Comparison of ENCODE assay signal across 8 cellular contexts in genomic region chr12:46523863-46524770, GRCh38.
A peak's percentile ranks its signal among the peaks of the same experiment; 100 is the strongest.
DNase-seq lines count a peak whose midpoint lies in the region; ATAC-seq and TF ChIP-seq lines count a peak whose summit lies in the region.

No MANE protein-coding gene starts in this region.

- no peak overlapping the region for H3K9ac ChIP-seq in muscle layer of colon (ENCODE audit: low read length)

- H3K36me3 ChIP-seq in muscle layer of colon (ENCODE audit: insufficient read depth, low read length) = no peaks in the 10 kb centered on the region

- no peak overlapping the region for H3K4me3 ChIP-seq in astrocyte of the cerebellum (ENCODE audit: low read depth, low read length)
- no peak overlapping the region for H3K4me3 ChIP-seq in muscle layer of colon (ENCODE audit: low read depth in 1 of 2, low read length in 2 of 2)

- no peak for ATAC-seq in HG02885 (IDR thresholded peaks at IDR 0.05; ENCODE audit: poor library complexity, unreplicated experiment)

- H3K27me3 ChIP-seq in muscle layer of colon (ENCODE audit: control insufficient read depth in 1 of 2, insufficient read depth in 2 of 2, low read length in 2 of 2) = no peaks in the 10 kb centered on the region

- H3K27ac ChIP-seq in muscle layer of colon (ENCODE audit: low read depth, low read length) = peak overlapping the region; percentile 31

- H3K9me3 ChIP-seq in muscle layer of colon (ENCODE audit: low read length) = no peaks in the 10 kb centered on the region

- peak; percentile 80 for DNase-seq in Caki2 (ENCODE audit: low read depth)
- peak; percentile 80 for DNase-seq in RPMI8226
- DNase-seq in astrocyte of the cerebellum (ENCODE audit: low read depth) = peak; percentile 28
- no peak for DNase-seq in KBM-7
- no peak for DNase-seq in mucosa of gallbladder (ENCODE audit: low spot score)
- no peak for DNase-seq in NCI-H187 (lab: John Stamatoyannopoulos, UW)

- in situ Hi-C loops in Caki2 (cut with HindIII; ENCODE audit: low pct_unique_long_range_greater_than_20kb, low sequenced_read_pairs) = no loop called here
- in situ Hi-C loops in astrocyte of the cerebellum (cut with HindIII; ENCODE audit: low sequenced_read_pairs) = no loop called here
- in situ Hi-C loops in KBM-7 (cut with MboI; ENCODE audit: low pct_unique_long_range_greater_than_20kb, low sequenced_read_pairs) = no loop called here

- peaks cover 34% of the 10 kb centered on the region for H3K4me1 ChIP-seq in muscle layer of colon (ENCODE audit: insufficient read depth, low read length)

- no peak for TF ChIP-seq CTCF in astrocyte of the cerebellum (IDR thresholded peaks at IDR 0.05; ENCODE audit: low read depth, low read length, missing control alignments)

Comparison
In these comparisons a context has a peak if more than half of its experiments do, and no peak if none do; other contexts are left out.
1. DNase-seq: peak in Caki2 (single experiment), RPMI8226 (single experiment) and astrocyte of the cerebellum (single experiment); none in KBM-7 (single experiment), mucosa of gallbladder (single experiment) and NCI-H187 (0 of 2).